ENCODE assay signal across 1 cellular context in the genomic region with DNA sequence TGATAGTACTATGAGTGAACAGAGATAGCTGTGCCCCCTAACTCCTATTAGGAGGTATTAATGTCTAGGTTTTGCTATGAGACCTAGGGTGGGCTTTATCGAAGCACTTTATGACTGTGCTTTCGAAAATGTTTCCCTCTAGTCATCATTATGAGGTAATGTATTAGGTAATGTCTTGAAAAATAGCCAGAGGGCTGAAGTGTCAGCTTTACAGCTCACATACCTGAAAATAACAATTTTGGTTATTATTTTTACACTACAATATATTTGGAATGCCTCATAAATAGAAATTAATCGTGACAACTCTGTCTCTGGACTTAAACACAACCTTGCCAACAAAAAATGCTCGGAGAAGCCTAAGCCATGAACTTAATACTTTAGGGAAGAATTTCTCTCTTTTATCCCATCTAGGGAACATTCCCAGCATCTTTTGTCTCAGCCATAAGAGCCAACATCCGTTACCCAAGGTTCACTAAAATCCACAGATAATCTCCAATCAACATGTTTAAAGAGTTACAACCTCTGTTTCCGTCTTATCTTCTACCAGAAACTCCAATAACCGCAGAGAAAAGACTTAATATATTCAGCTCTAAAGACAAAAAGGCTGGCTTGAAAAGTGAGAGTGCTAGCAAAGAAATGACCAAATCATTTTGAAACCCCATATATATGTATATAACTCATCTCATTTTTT.
TF ChIP-seq lines count a peak whose summit lies in the region.

No MANE protein-coding gene starts in this region.

TF ChIP-seq in HepG2, 621 proteins besides CTCF, POLR2A, EP300 and RAD21 (continued from another document):
- no peak for TF ChIP-seq ARID5B (CRISPR knock-in tag; IDR thresholded peaks at IDR 0.05)
- no peak for TF ChIP-seq TP53 (CRISPR knock-in tag; conservative IDR thresholded peaks at IDR 0.05)
- no peak for TF ChIP-seq STAG1 (CRISPR knock-in tag; IDR thresholded peaks at IDR 0.05)
